Comparison of ENCODE assay signal across 16 cellular contexts in genomic region chr1:15786581-15786980, GRCh38. TPM values are rescaled to one million over a fixed set of nuclear protein-coding genes. Genes with fewer than 3 reads are reported as not detected.
A peak's percentile ranks its signal among the peaks of the same experiment; 100 is the strongest.
DNase-seq lines count a peak whose midpoint lies in the region; ATAC-seq, FAIRE-seq and TF ChIP-seq lines count a peak whose summit lies in the region.
"Had no signal": no experiment of that assay in that cellular context is flagged by ENCODE, and none has a peak within 500 bp of the region (broad histone marks: within the 10 kb centered on the region; RNA-seq: fewer than 3 reads in every experiment).

No MANE protein-coding gene starts in this region.

- no peak for TF ChIP-seq EP300 in A549 (IDR thresholded peaks at IDR 0.05)

- no peaks in the 10 kb centered on the region for H3K27me3 Mint-ChIP-seq in nephron progenitor cell (ENCODE audit: low read depth, poor library complexity)
- H3K27me3 Mint-ChIP-seq in immature natural killer cell (ENCODE audit: low read depth in 3 of 3): peaks cover 0 to 4% (median 2%) of the 10 kb centered on the region in 3 donors

- TF ChIP-seq CTCF in A549 (IDR thresholded peaks at IDR 0.05): no peak
- TF ChIP-seq CTCF in nephron progenitor cell (IDR thresholded peaks at IDR 0.05): no peak
- no peak for TF ChIP-seq CTCF in WERI-Rb-1 (IDR thresholded peaks at IDR 0.05; ENCODE audit: low read depth, low read length)

- no peak overlapping the region for H3K4me3 ChIP-seq in A549
- H3K4me3 ChIP-seq in WERI-Rb-1 (ENCODE audit: low read depth, low read length): no peak overlapping the region
- H3K4me3 ChIP-seq in small intestine (ENCODE audit: low read depth in 1 of 2, low read length in 2 of 2): no peak overlapping the region
- H3K4me3 ChIP-seq: sigmoid colon, SK-N-MC had no signal

- ATAC-seq in A549 (peak in 1 of 2 experiments; percentile 22; a peak in 3 of 6 replicates), esophagus mucosa (peak; percentile 35), HG03520 (IDR thresholded peaks at IDR 0.05; ENCODE audit: unreplicated experiment) (no peak)
- ATAC-seq: activated CD4-positive, CD25-positive, alpha-beta regulatory T cell treated with anti-CD3 and anti-CD28 coated beads, Interleukin-2, amount 50 U/mL, for 24 hours had no signal

- H3K9me3 Mint-ChIP-seq in nephron progenitor cell: no peaks in the 10 kb centered on the region
- H3K9me3 Mint-ChIP-seq in immature natural killer cell: no peaks in the 10 kb centered on the region

- TF ChIP-seq RAD21 in A549 (conservative IDR thresholded peaks at IDR 0.05 in 1 of 2, IDR thresholded peaks at IDR 0.05 in 1 of 2): no peak

- POLR2A ChIA-PET in A549 (lab: Yijun Ruan, JAX): interaction anchor here (0.6 to 1.4 kb wide), 2 partner anchors 12 to 13 kb away, joined by 4 read pairs; no protein-coding TSS in a partner anchor

- no peak for TF ChIP-seq POLR2A in A549 (IDR thresholded peaks at IDR 0.05; ENCODE audit: low read length)

- H3K36me3 Mint-ChIP-seq in nephron progenitor cell (ENCODE audit: low read depth) (peaks cover 16% of the 10 kb centered on the region), immature natural killer cell (no peaks in the 10 kb centered on the region)

- H3K27ac ChIP-seq in A549: peak overlapping the region; percentile 84 to 90
- H3K27ac ChIP-seq in WERI-Rb-1: no peak overlapping the region
- H3K27ac ChIP-seq in small intestine (ENCODE audit: low read depth in 1 of 2, low read length in 1 of 2): no peak overlapping the region
- H3K27ac ChIP-seq: sigmoid colon, SK-N-MC had no signal

- WGBS in A549 (ENCODE audit: missing lambda C conversion rate): 80% methylated on average over 10 of the region's 10 CpGs
- 71 to 86% (median 80%) methylated on average over 10 of the region's 10 CpGs for WGBS in small intestine, 3 donors

- DNase-seq in A549 (ENCODE audit: low read depth in 1 of 2, low spot score in 1 of 2): no peak
- peak; percentile 74 for DNase-seq in M059J (ENCODE audit: low read depth)
- no peak for DNase-seq in nephron progenitor cell
- no peak for DNase-seq in WERI-Rb-1
- DNase-seq in small intestine: no peak
- no peak for DNase-seq in immature natural killer cell
- DNase-seq: activated T-cell treated with anti-CD3 and anti-CD28 coated beads, Interleukin-2, amount 50 U/mL, for 1 hour; NCI-H1436; NCI-H774; sigmoid colon had no signal

- H3K9me3 ChIP-seq in A549 (no peaks in the 10 kb centered on the region), WERI-Rb-1 (ENCODE audit: severe bottlenecking) (no peaks in the 10 kb centered on the region), small intestine (ENCODE audit: control insufficient read depth, low read depth) (no peaks in the 10 kb centered on the region)
- H3K9me3 ChIP-seq: sigmoid colon had no signal

- H3K4me3 Mint-ChIP-seq in nephron progenitor cell (no peak overlapping the region), immature natural killer cell (no peak overlapping the region)

- H3K36me3 ChIP-seq in WERI-Rb-1 (peaks cover 4% of the 10 kb centered on the region), small intestine (ENCODE audit: control insufficient read depth in 2 of 2, insufficient read depth in 2 of 2, low read length in 2 of 2) (peaks cover 0 to 5% of the 10 kb centered on the region in 2 donors)

- H3K4me2 ChIP-seq in A549: 0 out of 3 replicates have a peak overlapping the region, but pooled peaks have one; percentile 22

- H3K27me3 ChIP-seq in WERI-Rb-1 (ENCODE audit: insufficient read depth, low read depth, severe bottlenecking) (no peaks in the 10 kb centered on the region), small intestine (ENCODE audit: control insufficient read depth in 2 of 2, insufficient read depth in 2 of 2, low read length in 2 of 2) (no peaks in the 10 kb centered on the region)
- H3K27me3 ChIP-seq: sigmoid colon had no signal

- no peak for FAIRE-seq in A549 (lab: Jason Lieb, UNC)
- no peak for FAIRE-seq in small intestine (lab: Jason Lieb, UNC)
- FAIRE-seq: H54 had no signal

- H3K4me1 Mint-ChIP-seq in nephron progenitor cell (peaks cover 13% of the 10 kb centered on the region), immature natural killer cell (no peaks in the 10 kb centered on the region)

- H3K4me1 ChIP-seq in A549: peaks cover 42% of the 10 kb centered on the region
- no peaks in the 10 kb centered on the region for H3K4me1 ChIP-seq in small intestine (ENCODE audit: control insufficient read depth in 2 of 2, insufficient read depth in 1 of 2, low read depth in 1 of 2, low read length in 1 of 2)

- H3K27ac Mint-ChIP-seq in nephron progenitor cell (peak overlapping the region; percentile 21), immature natural killer cell (no peak overlapping the region)

- CTCF ChIA-PET in A549 (lab: Yijun Ruan, JAX): no interaction called here

TF ChIP-seq in A549, 52 proteins besides CTCF, POLR2A, EP300 and RAD21:
- TF ChIP-seq RCOR1 (IDR thresholded peaks at IDR 0.05; ENCODE audit: low read depth, low read length): no peak
- no peak for TF ChIP-seq FOSL2 (IDR thresholded peaks at IDR 0.05)
- TF ChIP-seq FOSL2 (CRISPR knock-in tag; IDR thresholded peaks at IDR 0.05): no peak
- TF ChIP-seq HEYL (CRISPR knock-in tag; IDR thresholded peaks at IDR 0.05): no peak
- TF ChIP-seq SREBF2 (IDR thresholded peaks at IDR 0.05): no peak

RNA-seq across cellular contexts. Expression of gene UQCRHL, which starts 20.9 kb away (rescaled TPM):
- polyA plus RNA-seq in A549 (2011; rRNA removed): 2.0 and 4.1 TPM in 2 replicates
- 1.6 and 2.1 TPM in 2 replicates for polyA plus RNA-seq in A549 (2012; cell fraction: cytosol; rRNA removed)
- 0.46 and 0.81 TPM in 2 replicates for polyA plus RNA-seq in A549 (2012; cell fraction: nucleus; rRNA removed)
- polyA plus RNA-seq in A549 (2017; fragmentation: RNase III; extraction: RNeasy Plus Mini Kit Qiagen cat#74134 plus additional on column Dnase treatment): 0.64 to 1.2 TPM (median 0.68 TPM) in 3 replicates
- polyA minus RNA-seq in A549 (2011; rRNA and poly(A)+ RNA removed): 0.37 and 0.54 TPM in 2 replicates
- total RNA-seq in M059J (2014; rRNA removed; shearing (Covaris generic)): 1.4 TPM in 2 replicates
- total RNA-seq in esophagus mucosa: 1.6 TPM
- polyA plus RNA-seq in small intestine: 1 to 10 TPM; 2.7 to 4.7 (median 3.8) TPM
- 1 to 10 TPM in 1 of 3 donors, under 1 TPM in 1, not detected in 1; 0.90 to 1.3 TPM for polyA plus RNA-seq in immature natural killer cell

RNA-seq across cellular contexts. Expression of gene FBLIM1, which starts 28.0 kb away (rescaled TPM):
- polyA plus RNA-seq in A549 (2011; rRNA removed): 24.6 and 28.9 TPM in 2 replicates
- 21.7 and 31.5 TPM in 2 replicates for polyA plus RNA-seq in A549 (2012; cell fraction: cytosol; rRNA removed)
- 32.8 and 35.5 TPM in 2 replicates for polyA plus RNA-seq in A549 (2012; cell fraction: nucleus; rRNA removed)
- 33.9 to 39.4 TPM (median 38.1 TPM) in 3 replicates for polyA plus RNA-seq in A549 (2017; fragmentation: RNase III; extraction: RNeasy Plus Mini Kit Qiagen cat#74134 plus additional on column Dnase treatment)
- polyA minus RNA-seq in A549 (2011; rRNA and poly(A)+ RNA removed): 13.5 and 26.6 TPM in 2 replicates
- 117 and 156 TPM in 2 replicates for total RNA-seq in M059J (2014; rRNA removed; shearing (Covaris generic))
- 56.5 TPM for total RNA-seq in esophagus mucosa
- polyA plus RNA-seq in small intestine: 100 to 1,000 TPM in 2 of 3 donors, 10 to 100 TPM in 1; 76.2 to 371 (median 218) TPM
- not detected for polyA plus RNA-seq in immature natural killer cell

RNA-seq across cellular contexts. Expression of gene TMEM82, which starts 44.3 kb away (rescaled TPM):
- polyA plus RNA-seq in A549 (2011; rRNA removed) (not detected in 2 replicates), A549 (2017; fragmentation: RNase III; extraction: RNeasy Plus Mini Kit Qiagen cat#74134 plus additional on column Dnase treatment) (not detected in 3 replicates), small intestine (10 to 100 TPM; 27.0 to 61.3 (median 45.9) TPM), immature natural killer cell (not detected)
- polyA plus RNA-seq in A549 (2012; cell fraction: cytosol; rRNA removed): 0.04 and 0.09 TPM in 2 replicates
- 0.17 TPM in 1 of 2 replicates, not detected in the other for polyA plus RNA-seq in A549 (2012; cell fraction: nucleus; rRNA removed)
- not detected in 2 replicates for polyA minus RNA-seq in A549 (2011; rRNA and poly(A)+ RNA removed)
- not detected in 2 replicates for total RNA-seq in M059J (2014; rRNA removed; shearing (Covaris generic))
- total RNA-seq in esophagus mucosa: not detected
- polyA plus RNA-seq: thymus had no signal

RNA-seq across cellular contexts. Expression of gene SLC25A34, which starts 50.5 kb away (rescaled TPM):
- 0.12 and 0.19 TPM in 2 replicates for polyA plus RNA-seq in A549 (2011; rRNA removed)
- 0.19 and 0.22 TPM in 2 replicates for polyA plus RNA-seq in A549 (2012; cell fraction: cytosol; rRNA removed)
- 1.2 and 2.0 TPM in 2 replicates for polyA plus RNA-seq in A549 (2012; cell fraction: nucleus; rRNA removed)
- 0.19 to 0.31 TPM (median 0.26 TPM) in 3 replicates for polyA plus RNA-seq in A549 (2017; fragmentation: RNase III; extraction: RNeasy Plus Mini Kit Qiagen cat#74134 plus additional on column Dnase treatment)
- not detected in 2 replicates for polyA minus RNA-seq in A549 (2011; rRNA and poly(A)+ RNA removed)
- total RNA-seq in M059J (2014; rRNA removed; shearing (Covaris generic)): 0.27 and 0.44 TPM in 2 replicates
- total RNA-seq in esophagus mucosa: 0.68 TPM
- polyA plus RNA-seq in small intestine: 10 to 100 TPM; 10.4 to 51.2 (median 39.2) TPM
- polyA plus RNA-seq in immature natural killer cell: not detected

Comparison
In these comparisons a context has a peak if more than half of its experiments do, and no peak if none do; other contexts are left out.
1. H3K27ac ChIP-seq: peak in A549 (2 of 2); none in WERI-Rb-1 (single experiment) and small intestine (0 of 2).
2. RNA of gene FBLIM1, which starts 28.0 kb away (polyA plus RNA-seq): 76.2 to 371 TPM in small intestine and 21.7 to 39.4 TPM in A549; not detected in immature natural killer cell; every median in the first group is over 10 times any median in the second.
3. RNA of gene TMEM82, which starts 44.3 kb away (polyA plus RNA-seq): 27.0 to 61.3 TPM in small intestine; 0.04 to 0.17 TPM in A549 and not detected in immature natural killer cell; every median in the first group is over 10 times any median in the second.